In the genomic region with DNA sequence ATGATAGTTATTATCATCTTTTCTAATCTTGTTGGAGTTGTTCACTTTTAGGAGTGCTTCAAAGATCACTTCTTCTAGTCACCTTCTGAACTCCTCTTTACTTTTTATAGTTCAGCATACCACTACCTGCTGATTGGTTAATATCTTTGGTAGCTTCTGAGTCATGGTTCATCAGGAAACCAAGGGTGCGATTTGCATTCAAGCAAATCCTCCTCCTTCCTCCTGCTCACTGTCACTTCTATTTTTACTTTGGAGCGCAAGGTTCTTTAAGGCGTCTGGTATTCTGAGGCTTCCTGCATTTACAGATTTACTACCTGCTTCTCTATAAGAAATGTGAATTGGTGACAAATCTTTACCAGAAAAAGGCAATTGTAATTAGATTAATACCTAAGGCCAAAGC, we compare ENCODE assay signal across 8 cellular contexts. TPM values are rescaled to one million over a fixed set of nuclear protein-coding genes. Genes with fewer than 3 reads are reported as not detected.
DNase-seq lines count a peak whose midpoint lies in the region; ATAC-seq and TF ChIP-seq lines count a peak whose summit lies in the region.

No MANE protein-coding gene starts in this region.

- no peaks in the 10 kb centered on the region for H3K27me3 Mint-ChIP-seq in mesothelial cell of epicardium (ENCODE audit: low read depth)

- no peaks in the 10 kb centered on the region for H3K4me1 Mint-ChIP-seq in mesothelial cell of epicardium

- H3K9me3 ChIP-seq in HCT116 (ENCODE audit: control insufficient read depth in 1 of 2, insufficient read depth in 1 of 2, low read depth in 1 of 2, low read length in 2 of 2) (no peaks in the 10 kb centered on the region), left lung (no peaks in the 10 kb centered on the region)

- no peak overlapping the region for H3K4me3 Mint-ChIP-seq in mesothelial cell of epicardium

- no peaks in the 10 kb centered on the region for H3K9me3 Mint-ChIP-seq in mesothelial cell of epicardium

- peak overlapping the region; percentile 6 for H2AFZ ChIP-seq in HCT116 (ENCODE audit: low read depth, low read length, poor library complexity, severe bottlenecking)

- POLR2A ChIA-PET in HCT116 (lab: Charles Lee): interaction anchor here (0.8 to 1.8 kb wide), 8 partner anchors 8 to 41 kb away, joined by 3 to 10 read pairs (median 6); a partner anchor contains a TSS

- CTCF ChIA-PET in HCT116 (lab: Charles Lee): interaction anchor here (1.1 kb wide), 1 partner anchor 286 kb away, joined by 3 read pairs; no protein-coding TSS in a partner anchor

- H4K20me1 ChIP-seq in HCT116 (ENCODE audit: insufficient read depth): no peaks in the 10 kb centered on the region

- BruUV-seq in HCT116 (replicated peaks; lab: Mats Ljungman, UMichigan): no TSS peak

- peak overlapping the region; percentile 13; the same call in 1 of the 2 replicates for H3K9ac ChIP-seq in HCT116 (ENCODE audit: low read length)

- peak overlapping the region in 1 of 2 experiments; percentile 26; a peak in 2 of 4 replicates for H3K4me3 ChIP-seq in HCT116 (replicated peaks in 1 of 2; ENCODE audit: low read depth in 1 of 2, low read length in 2 of 2)
- no peak overlapping the region for H3K4me3 ChIP-seq in left lung

- H3K79me2 ChIP-seq in HCT116 (ENCODE audit: insufficient read depth, low read length): peaks cover 77% of the 10 kb centered on the region

- ATAC-seq in GM18861 (IDR thresholded peaks at IDR 0.05; ENCODE audit: unreplicated experiment): peak; percentile 96
- peak; percentile 68 for ATAC-seq in HCT116
- ATAC-seq in HG03565 (IDR thresholded peaks at IDR 0.05; ENCODE audit: unreplicated experiment): peak; percentile 98
- ATAC-seq in left lung: no peak

- H3K4me2 ChIP-seq in HCT116 (ENCODE audit: low read length): peak overlapping the region; percentile 72

- H3K36me3 Mint-ChIP-seq in mesothelial cell of epicardium: no peaks in the 10 kb centered on the region

- no peaks in the 10 kb centered on the region for H3K36me3 ChIP-seq in HCT116 (ENCODE audit: control insufficient read depth in 1 of 2, insufficient read depth in 2 of 2, low read length in 2 of 2)
- H3K36me3 ChIP-seq in left lung: no peaks in the 10 kb centered on the region

- H3K27me3 ChIP-seq in HCT116 (ENCODE audit: insufficient read depth, low read length) (no peaks in the 10 kb centered on the region), left lung (no peaks in the 10 kb centered on the region)

- TF ChIP-seq RAD21 in HCT116 (IDR thresholded peaks at IDR 0.05; ENCODE audit: low read depth): no peak; the same call in 1 of the 2 replicates

- peak; percentile 74 for DNase-seq in HCT116 (ENCODE audit: low read depth, low spot score)
- DNase-seq in iPS-NIHi7 (ENCODE audit: extremely low spot score): peak; percentile 16
- no peak for DNase-seq in NCI-H748 treated with DMSO at 0.1 percent for 48 hours (lab: John Stamatoyannopoulos, UW)
- no peak for DNase-seq in left lung
- no peak for DNase-seq in mesothelial cell of epicardium (ENCODE audit: low spot score in 2 of 2, unreplicated experiment in 2 of 2)
- no peak for DNase-seq in NCI-H2196 treated with DMSO at 0.1 percent for 48 hours (lab: John Stamatoyannopoulos, UW; ENCODE audit: unreplicated experiment)

- intact Hi-C loops in HCT116 (cut with micrococcal nuclease): no loop called here
- intact Hi-C loops in left lung (cut with DNase I): no loop called here

- H3K9me2 ChIP-seq in HCT116 (ENCODE audit: insufficient read depth): no peaks in the 10 kb centered on the region

- TF ChIP-seq POLR2A in HCT116 (IDR thresholded peaks at IDR 0.05; ENCODE audit: borderline replicate concordance, extremely low read depth, insufficient read depth, insufficient read length): no peak

- RAD21 ChIA-PET in HCT116 (lab: Charles Lee; ENCODE audit: low non-redundant PET in 1 of 2, low total read pairs in 2 of 2, uncharacterized antibody in 2 of 2, unreplicated experiment in 2 of 2): no interaction called here

- H3K27ac ChIP-seq in HCT116 (ENCODE audit: low read depth, low read length): peak overlapping the region; percentile 77; the same call in 1 of the 2 replicates
- H3K27ac ChIP-seq in left lung: no peak overlapping the region

- H3K4me1 ChIP-seq in HCT116 (ENCODE audit: control insufficient read depth in 1 of 2, insufficient read depth in 2 of 2, low read length in 2 of 2) (peaks cover 46 to 63% of the 10 kb centered on the region in 2 experiments), left lung (no peaks in the 10 kb centered on the region)

- no peak overlapping the region for H3K27ac Mint-ChIP-seq in mesothelial cell of epicardium

- TF ChIP-seq CTCF in HCT116 (IDR thresholded peaks at IDR 0.05 in 2 of 3, conservative IDR thresholded peaks at IDR 0.05 in 1 of 3; ENCODE audit: borderline replicate concordance in 1 of 3, insufficient read depth in 1 of 3, low read depth in 2 of 3, low read length in 2 of 3) (no peak), left lung (IDR thresholded peaks at IDR 0.05) (no peak), mesothelial cell of epicardium (IDR thresholded peaks at IDR 0.05; ENCODE audit: unreplicated experiment) (no peak)

TF ChIP-seq in HCT116, 20 proteins besides CTCF, POLR2A, EP300 and RAD21 (continues in another document):
- TF ChIP-seq EZH2phosphoT487 (IDR thresholded peaks at IDR 0.05; ENCODE audit: borderline replicate concordance) (no peak), ZFX (IDR thresholded peaks at IDR 0.05) (no peak), POLR2AphosphoS5 (IDR thresholded peaks at IDR 0.05; ENCODE audit: low read depth, low read length) (peak; percentile 69; the same call in 1 of the 2 replicates), YY1 (IDR thresholded peaks at IDR 0.05; ENCODE audit: extremely low read depth, insufficient replicate concordance, low read depth, low read length) (no peak), ZNF274 (IDR thresholded peaks at IDR 0.05; ENCODE audit: low read depth, low read length) (no peak), EGR1 (IDR thresholded peaks at IDR 0.05; ENCODE audit: low read depth) (no peak), CBX3 (IDR thresholded peaks at IDR 0.05; ENCODE audit: low read depth) (no peak), TCF7L2 (IDR thresholded peaks at IDR 0.05; ENCODE audit: borderline replicate concordance, extremely low read depth, insufficient read depth, insufficient read length) (peak; percentile 12), SRF (IDR thresholded peaks at IDR 0.05; ENCODE audit: low read depth) (no peak), ELF1 (IDR thresholded peaks at IDR 0.05; ENCODE audit: borderline replicate concordance, low read depth) (no peak), EZH2 (IDR thresholded peaks at IDR 0.05) (no peak), SIN3A (IDR thresholded peaks at IDR 0.05; ENCODE audit: low read depth) (0 out of 2 replicates have a peak, but pooled peaks have one; percentile 30), FOSL1 (IDR thresholded peaks at IDR 0.05; ENCODE audit: low read depth) (peak; percentile 55), SP1 (IDR thresholded peaks at IDR 0.05; ENCODE audit: low read depth) (peak; percentile 79)
- TF ChIP-seq, protein P1, sequence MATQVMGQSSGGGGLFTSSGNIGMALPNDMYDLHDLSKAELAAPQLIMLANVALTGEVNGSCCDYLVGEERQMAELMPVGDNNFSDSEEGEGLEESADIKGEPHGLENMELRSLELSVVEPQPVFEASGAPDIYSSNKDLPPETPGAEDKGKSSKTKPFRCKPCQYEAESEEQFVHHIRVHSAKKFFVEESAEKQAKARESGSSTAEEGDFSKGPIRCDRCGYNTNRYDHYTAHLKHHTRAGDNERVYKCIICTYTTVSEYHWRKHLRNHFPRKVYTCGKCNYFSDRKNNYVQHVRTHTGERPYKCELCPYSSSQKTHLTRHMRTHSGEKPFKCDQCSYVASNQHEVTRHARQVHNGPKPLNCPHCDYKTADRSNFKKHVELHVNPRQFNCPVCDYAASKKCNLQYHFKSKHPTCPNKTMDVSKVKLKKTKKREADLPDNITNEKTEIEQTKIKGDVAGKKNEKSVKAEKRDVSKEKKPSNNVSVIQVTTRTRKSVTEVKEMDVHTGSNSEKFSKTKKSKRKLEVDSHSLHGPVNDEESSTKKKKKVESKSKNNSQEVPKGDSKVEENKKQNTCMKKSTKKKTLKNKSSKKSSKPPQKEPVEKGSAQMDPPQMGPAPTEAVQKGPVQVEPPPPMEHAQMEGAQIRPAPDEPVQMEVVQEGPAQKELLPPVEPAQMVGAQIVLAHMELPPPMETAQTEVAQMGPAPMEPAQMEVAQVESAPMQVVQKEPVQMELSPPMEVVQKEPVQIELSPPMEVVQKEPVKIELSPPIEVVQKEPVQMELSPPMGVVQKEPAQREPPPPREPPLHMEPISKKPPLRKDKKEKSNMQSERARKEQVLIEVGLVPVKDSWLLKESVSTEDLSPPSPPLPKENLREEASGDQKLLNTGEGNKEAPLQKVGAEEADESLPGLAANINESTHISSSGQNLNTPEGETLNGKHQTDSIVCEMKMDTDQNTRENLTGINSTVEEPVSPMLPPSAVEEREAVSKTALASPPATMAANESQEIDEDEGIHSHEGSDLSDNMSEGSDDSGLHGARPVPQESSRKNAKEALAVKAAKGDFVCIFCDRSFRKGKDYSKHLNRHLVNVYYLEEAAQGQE (IDR thresholded peaks at IDR 0.05; ENCODE audit: low read depth): no peak
- TF ChIP-seq, protein P2, sequence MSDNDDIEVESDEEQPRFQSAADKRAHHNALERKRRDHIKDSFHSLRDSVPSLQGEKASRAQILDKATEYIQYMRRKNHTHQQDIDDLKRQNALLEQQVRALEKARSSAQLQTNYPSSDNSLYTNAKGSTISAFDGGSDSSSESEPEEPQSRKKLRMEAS (IDR thresholded peaks at IDR 0.05): peak; percentile 24; the same call in 1 of the 2 replicates
- TF ChIP-seq, protein P3, sequence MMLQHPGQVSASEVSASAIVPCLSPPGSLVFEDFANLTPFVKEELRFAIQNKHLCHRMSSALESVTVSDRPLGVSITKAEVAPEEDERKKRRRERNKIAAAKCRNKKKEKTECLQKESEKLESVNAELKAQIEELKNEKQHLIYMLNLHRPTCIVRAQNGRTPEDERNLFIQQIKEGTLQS (IDR thresholded peaks at IDR 0.05): no peak

RNA-seq across cellular contexts. Expression of a gene that starts 24.0 kb away (rescaled TPM):
- total RNA-seq in HCT116 (2021; ENCODE audit: unreplicated experiment): 44.9 TPM
- polyA plus RNA-seq in HCT116 (2012): 23.1 and 26.8 TPM in 2 replicates
- 1 to 10 TPM; 1.5 TPM for total RNA-seq in left lung
- 13.6 to 15.4 TPM (median 15.3 TPM) in 3 replicates for total RNA-seq in mesothelial cell of epicardium

Comparison
In these comparisons a context has a peak if more than half of its experiments do, and no peak if none do; other contexts are left out.
1. DNase-seq: peak in HCT116 (single experiment) and iPS-NIHi7 (single experiment); none in NCI-H748 treated with DMSO at 0.1 percent for 48 hours (single experiment), left lung (0 of 2), mesothelial cell of epicardium (0 of 2) and NCI-H2196 treated with DMSO at 0.1 percent for 48 hours (single experiment).